19 cellular contexts compared by ENCODE assay signal in the genomic region with DNA sequence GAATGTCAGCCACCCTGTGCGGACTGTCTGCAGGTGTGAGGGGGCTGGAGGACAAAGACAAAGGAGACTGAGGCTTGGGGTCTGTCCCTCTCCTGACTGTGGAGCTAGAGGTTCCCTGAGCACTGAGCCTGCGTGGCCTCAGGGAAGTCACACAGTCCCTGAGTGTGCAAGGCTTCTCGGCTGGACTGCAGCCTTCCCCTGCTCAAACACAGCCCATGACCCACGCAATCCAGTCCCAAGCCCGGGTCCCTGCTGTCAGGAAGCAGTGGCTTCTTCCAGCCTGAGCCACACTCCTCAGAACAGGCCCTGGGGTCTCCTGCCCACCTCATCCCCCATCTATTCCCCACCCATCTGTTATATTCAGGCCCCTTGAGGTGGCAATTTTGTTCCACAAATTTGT. TPM values are rescaled to one million over a fixed set of nuclear protein-coding genes. Genes with fewer than 3 reads are reported as not detected.
DNase-seq lines count a peak whose midpoint lies in the region; ATAC-seq and TF ChIP-seq lines count a peak whose summit lies in the region.
"Had no signal": no experiment of that assay in that cellular context is flagged by ENCODE, and none has a peak within 500 bp of the region (broad histone marks: within the 10 kb centered on the region; RNA-seq: fewer than 3 reads in every experiment).

No MANE protein-coding gene starts in this region.

- no peak overlapping the region for H3K4me3 Mint-ChIP-seq in activated T-cell treated with anti-CD3 and anti-CD28 coated beads, Interleukin-2, amount 50 U/mL, for 72 hours
- H3K4me3 Mint-ChIP-seq in effector memory CD8-positive, alpha-beta T cell: no peak overlapping the region
- H3K4me3 Mint-ChIP-seq in stimulated activated effector memory CD8-positive, alpha-beta T cell treated with anti-CD3 and anti-CD28 coated beads, Interleukin-12 subunit alpha, Interleukin-12 subunit beta, amount 100 ng/mL, for 72 hours: no peak overlapping the region
- H3K4me3 Mint-ChIP-seq: CD14-positive monocyte; CD4-positive, alpha-beta memory T cell; H9 had no signal

- no peak for ATAC-seq in activated T-cell treated with anti-CD3 and anti-CD28 coated beads, Interleukin-2, amount 50 U/mL, for 72 hours (replicated peaks in 1 of 2)
- ATAC-seq in right cardiac atrium (no peak), left cardiac atrium (no peak), HG03520 (IDR thresholded peaks at IDR 0.05; ENCODE audit: unreplicated experiment) (no peak)
- no peak for ATAC-seq in effector memory CD8-positive, alpha-beta T cell (replicated peaks)
- ATAC-seq in stimulated activated effector memory CD8-positive, alpha-beta T cell treated with anti-CD3 and anti-CD28 coated beads, Interleukin-12 subunit alpha, Interleukin-12 subunit beta, amount 100 ng/mL, for 72 hours: no peak

- H3K4me3 ChIP-seq in right cardiac atrium (ENCODE audit: low read length) (no peak overlapping the region), Peyer's patch (no peak overlapping the region)
- H3K4me3 ChIP-seq: BLaER1 had no signal

- H3K4me1 ChIP-seq in right cardiac atrium (ENCODE audit: control insufficient read depth, insufficient read depth, low read length): no peaks in the 10 kb centered on the region
- H3K4me1 ChIP-seq in Peyer's patch: no peaks in the 10 kb centered on the region

- H3K27ac Mint-ChIP-seq in activated T-cell treated with anti-CD3 and anti-CD28 coated beads, Interleukin-2, amount 50 U/mL, for 72 hours: peak overlapping the region; percentile 46
- H3K27ac Mint-ChIP-seq in effector memory CD8-positive, alpha-beta T cell: peak overlapping the region; percentile 38 to 68
- H3K27ac Mint-ChIP-seq in stimulated activated effector memory CD8-positive, alpha-beta T cell treated with anti-CD3 and anti-CD28 coated beads, Interleukin-12 subunit alpha, Interleukin-12 subunit beta, amount 100 ng/mL, for 72 hours: peak overlapping the region; percentile 74
- H3K27ac Mint-ChIP-seq: H9 had no signal

- no peaks in the 10 kb centered on the region for H3K36me3 ChIP-seq in Peyer's patch
- H3K36me3 ChIP-seq: BLaER1 had no signal

- H3K4me1 Mint-ChIP-seq in activated T-cell treated with anti-CD3 and anti-CD28 coated beads, Interleukin-2, amount 50 U/mL, for 72 hours (ENCODE audit: low read depth): peaks cover 48% of the 10 kb centered on the region
- peaks cover 22 to 36% of the 10 kb centered on the region in 2 donors for H3K4me1 Mint-ChIP-seq in effector memory CD8-positive, alpha-beta T cell (ENCODE audit: low read depth in 2 of 2)
- H3K4me1 Mint-ChIP-seq in stimulated activated effector memory CD8-positive, alpha-beta T cell treated with anti-CD3 and anti-CD28 coated beads, Interleukin-12 subunit alpha, Interleukin-12 subunit beta, amount 100 ng/mL, for 72 hours: peaks cover 35% of the 10 kb centered on the region
- H3K4me1 Mint-ChIP-seq: CD14-positive monocyte had no signal

- no peaks in the 10 kb centered on the region for H3K9me3 ChIP-seq in right cardiac atrium (ENCODE audit: control insufficient read depth, low read length)
- no peaks in the 10 kb centered on the region for H3K9me3 ChIP-seq in Peyer's patch
- H3K9me3 ChIP-seq: BLaER1 had no signal

- TF ChIP-seq POLR2A in Peyer's patch (IDR thresholded peaks at IDR 0.05): no peak

- intact Hi-C loops in right cardiac atrium (cut with DNase I) (loop anchor here in 2 of 4 donors (5.0 to 10.0 kb wide), 3 partner anchors 37 to 372 kb away; partner anchors contain the start of gene NEURL3 (in 2 of the 2)), left cardiac atrium (cut with DNase I) (loop anchor here (5.0 to 10.0 kb wide), 2 partner anchors 369 to 372 kb away; partner anchors contain the start of gene NEURL3 (in 2 of the 2))

- H3K27me3 ChIP-seq in right cardiac atrium (ENCODE audit: control insufficient read depth, insufficient read depth) (no peaks in the 10 kb centered on the region), Peyer's patch (no peaks in the 10 kb centered on the region)
- H3K27me3 ChIP-seq: BLaER1 had no signal

- H3K36me3 Mint-ChIP-seq in activated T-cell treated with anti-CD3 and anti-CD28 coated beads, Interleukin-2, amount 50 U/mL, for 72 hours (ENCODE audit: insufficient read depth in 2 of 2): peaks cover 0 to 2% of the 10 kb centered on the region in 2 donors
- H3K36me3 Mint-ChIP-seq in effector memory CD8-positive, alpha-beta T cell (ENCODE audit: insufficient read depth): peaks cover 68% of the 10 kb centered on the region
- peaks cover 67% of the 10 kb centered on the region for H3K36me3 Mint-ChIP-seq in stimulated activated effector memory CD8-positive, alpha-beta T cell treated with anti-CD3 and anti-CD28 coated beads, Interleukin-12 subunit alpha, Interleukin-12 subunit beta, amount 100 ng/mL, for 72 hours
- H3K36me3 Mint-ChIP-seq: CD14-positive monocyte had no signal

- 76% methylated on average over 5 of the region's 5 CpGs for WGBS in right cardiac atrium

- H3K9me3 Mint-ChIP-seq in activated T-cell treated with anti-CD3 and anti-CD28 coated beads, Interleukin-2, amount 50 U/mL, for 72 hours: no peaks in the 10 kb centered on the region
- H3K9me3 Mint-ChIP-seq in effector memory CD8-positive, alpha-beta T cell: no peaks in the 10 kb centered on the region
- no peaks in the 10 kb centered on the region for H3K9me3 Mint-ChIP-seq in stimulated activated effector memory CD8-positive, alpha-beta T cell treated with anti-CD3 and anti-CD28 coated beads, Interleukin-12 subunit alpha, Interleukin-12 subunit beta, amount 100 ng/mL, for 72 hours
- H3K9me3 Mint-ChIP-seq: CD14-positive monocyte; CD4-positive, alpha-beta memory T cell; H9 had no signal

- H3K27ac ChIP-seq in right cardiac atrium (ENCODE audit: low read length): no peak overlapping the region
- H3K27ac ChIP-seq in Peyer's patch: no peak overlapping the region
- H3K27ac ChIP-seq: BLaER1 had no signal

- H3K27me3 Mint-ChIP-seq in activated T-cell treated with anti-CD3 and anti-CD28 coated beads, Interleukin-2, amount 50 U/mL, for 72 hours (ENCODE audit: low read depth): no peaks in the 10 kb centered on the region
- H3K27me3 Mint-ChIP-seq in effector memory CD8-positive, alpha-beta T cell: no peaks in the 10 kb centered on the region
- H3K27me3 Mint-ChIP-seq: CD4-positive, alpha-beta memory T cell had no signal

- TF ChIP-seq CTCF in Peyer's patch (IDR thresholded peaks at IDR 0.05): no peak

- no peak for DNase-seq in activated T-cell treated with anti-CD3 and anti-CD28 coated beads, Interleukin-2, amount 50 U/mL, for 72 hours
- no peak for DNase-seq in activated T-cell treated with anti-CD3 and anti-CD28 coated beads, Interleukin-2, amount 50 U/mL, for 1 hour
- peak in 2 of 3 donors; percentile 3 to 23 for DNase-seq in right cardiac atrium
- no peak for DNase-seq in left cardiac atrium
- DNase-seq in effector memory CD8-positive, alpha-beta T cell: no peak
- no peak for DNase-seq in stimulated activated effector memory CD8-positive, alpha-beta T cell treated with anti-CD3 and anti-CD28 coated beads, Interleukin-12 subunit alpha, Interleukin-12 subunit beta, amount 100 ng/mL, for 72 hours (ENCODE audit: low spot score in 2 of 2)
- no peak for DNase-seq in Peyer's patch
- DNase-seq: 8988T, DMS153, GDM1, GOT3, H9 had no signal

RNA-seq across cellular contexts. Expression of gene ASTL, which starts 2.7 kb away (rescaled TPM):
- 1 to 10 TPM; 8.1 to 9.1 TPM for total RNA-seq in activated T-cell treated with anti-CD3 and anti-CD28 coated beads, Interleukin-2, amount 50 U/mL, for 72 hours
- total RNA-seq in right cardiac atrium (not detected), left cardiac atrium (not detected), Peyer's patch (not detected)
- polyA plus RNA-seq in right cardiac atrium: not detected
- total RNA-seq: A673, Daoy had no signal
- polyA plus RNA-seq: AG04450, CD14-positive monocyte had no signal

RNA-seq across cellular contexts. Expression of gene DUSP2, which starts 9.6 kb away (rescaled TPM):
- total RNA-seq in activated T-cell treated with anti-CD3 and anti-CD28 coated beads, Interleukin-2, amount 50 U/mL, for 72 hours: 100 to 1,000 TPM; 340 to 388 TPM
- 1 to 10 TPM; 1.2 to 2.6 (median 1.4) TPM for total RNA-seq in right cardiac atrium
- 2.2 TPM for polyA plus RNA-seq in right cardiac atrium
- total RNA-seq in left cardiac atrium: 1 to 10 TPM; 1.6 to 2.4 TPM
- 10 to 100 TPM in 1 of 4 donors, 1 to 10 TPM in 3; 2.7 to 28.1 (median 5.6) TPM for total RNA-seq in Peyer's patch

RNA-seq across cellular contexts. Expression of gene ADRA2B, which starts 19.2 kb away (rescaled TPM):
- total RNA-seq in activated T-cell treated with anti-CD3 and anti-CD28 coated beads, Interleukin-2, amount 50 U/mL, for 72 hours: 1 to 10 TPM; 1.7 to 2.1 TPM
- total RNA-seq in right cardiac atrium (under 1 TPM; 0.11 to 0.91 (median 0.66) TPM), left cardiac atrium (1 to 10 TPM; 1.6 to 2.3 TPM), Peyer's patch (under 1 TPM in 3 of 4 donors, not detected in 1; 0.28 to 0.67 (median 0.53) TPM)
- polyA plus RNA-seq in right cardiac atrium: 2.2 TPM
- total RNA-seq: A673; CD4-positive, alpha-beta memory T cell; Daoy had no signal
- polyA plus RNA-seq: AG04450; CD14-positive monocyte; CD4-positive, alpha-beta memory T cell had no signal

Comparison
In these comparisons a context has a peak if more than half of its experiments do, and no peak if none do; other contexts are left out.
1. DNase-seq: peak in right cardiac atrium (2 of 3); none in activated T-cell treated with anti-CD3 and anti-CD28 coated beads, Interleukin-2, amount 50 U/mL, for 72 hours (0 of 2), activated T-cell treated with anti-CD3 and anti-CD28 coated beads, Interleukin-2, amount 50 U/mL, for 1 hour (single experiment), left cardiac atrium (single experiment), effector memory CD8-positive, alpha-beta T cell (0 of 3), stimulated activated effector memory CD8-positive, alpha-beta T cell treated with anti-CD3 and anti-CD28 coated beads, Interleukin-12 subunit alpha, Interleukin-12 subunit beta, amount 100 ng/mL, for 72 hours (0 of 2) and Peyer's patch (0 of 3).
2. RNA of gene DUSP2, which starts 9.6 kb away (total RNA-seq): 340 to 388 TPM in activated T-cell treated with anti-CD3 and anti-CD28 coated beads, Interleukin-2, amount 50 U/mL, for 72 hours; 2.7 to 28.1 TPM in Peyer's patch, 1.6 to 2.4 TPM in left cardiac atrium and 1.2 to 2.6 TPM in right cardiac atrium; every median in the first group is over 10 times any median in the second.
3. Peak in every context shown above with its lines, with median percentiles within 50 percentile points of each other: H3K27ac Mint-ChIP-seq.